1 cellular context compared by ENCODE assay signal in the genomic region with DNA sequence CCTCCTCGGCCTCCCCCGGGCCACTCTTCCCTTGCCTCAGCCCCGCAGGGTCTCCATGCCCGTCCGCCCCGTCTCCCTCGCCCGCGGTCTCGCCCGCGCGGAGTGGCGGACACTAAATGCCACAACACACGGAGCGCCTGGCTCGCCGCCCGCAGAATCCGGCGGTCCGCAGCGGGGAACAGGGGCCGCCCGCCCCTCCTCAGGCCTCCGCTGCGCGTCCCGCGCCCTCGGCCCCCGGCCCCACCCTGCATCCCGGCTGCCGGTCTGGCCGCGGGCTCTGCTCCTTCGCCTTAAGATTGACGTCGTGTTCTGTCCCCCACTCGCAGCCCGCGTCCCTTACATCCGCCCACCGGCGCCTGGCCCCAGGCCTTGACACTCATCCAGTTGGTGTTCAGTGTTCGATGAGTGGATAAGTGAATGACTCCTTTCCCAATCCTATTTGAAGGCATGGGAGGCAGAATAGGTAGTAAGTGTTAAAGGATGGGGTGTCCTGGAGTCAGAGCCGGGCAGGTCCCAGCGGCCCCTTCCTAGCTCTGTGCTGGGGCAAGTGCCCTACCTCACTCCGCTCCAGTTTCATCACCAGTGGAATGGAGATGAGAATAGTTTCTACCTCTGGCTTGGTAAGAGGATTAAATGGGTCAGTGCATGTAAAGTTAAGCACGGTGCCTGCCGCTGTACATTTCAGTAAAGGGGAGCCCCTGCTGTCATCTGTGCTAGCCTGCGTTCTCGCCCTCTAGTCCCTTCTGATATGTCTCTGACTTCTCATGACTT.
TF ChIP-seq lines count a peak whose summit lies in the region.

No MANE protein-coding gene starts in this region.

TF ChIP-seq in H1, 55 proteins besides CTCF, POLR2A, EP300 and RAD21:
- TF ChIP-seq ATF3 (IDR thresholded peaks at IDR 0.05; ENCODE audit: insufficient read depth, low read depth, low read length): no peak
- TF ChIP-seq SRF (IDR thresholded peaks at IDR 0.05; ENCODE audit: low read depth, low read length): no peak
- TF ChIP-seq, protein P1, sequence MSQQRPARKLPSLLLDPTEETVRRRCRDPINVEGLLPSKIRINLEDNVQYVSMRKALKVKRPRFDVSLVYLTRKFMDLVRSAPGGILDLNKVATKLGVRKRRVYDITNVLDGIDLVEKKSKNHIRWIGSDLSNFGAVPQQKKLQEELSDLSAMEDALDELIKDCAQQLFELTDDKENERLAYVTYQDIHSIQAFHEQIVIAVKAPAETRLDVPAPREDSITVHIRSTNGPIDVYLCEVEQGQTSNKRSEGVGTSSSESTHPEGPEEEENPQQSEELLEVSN (IDR thresholded peaks at IDR 0.05): no peak
- no peak for TF ChIP-seq MAFK (IDR thresholded peaks at IDR 0.05; ENCODE audit: low read depth, low read length)
- no peak for TF ChIP-seq KDM5A (IDR thresholded peaks at IDR 0.05; ENCODE audit: low read length)
- peak; percentile 16 for TF ChIP-seq TAF7 (optimal IDR thresholded peaks at IDR 0.05; ENCODE audit: borderline replicate concordance, low read depth, low read length)
- TF ChIP-seq SIRT6 (IDR thresholded peaks at IDR 0.05; ENCODE audit: low read length): no peak
- no peak for TF ChIP-seq SUZ12 (IDR thresholded peaks at IDR 0.05; ENCODE audit: low read length)
- no peak for TF ChIP-seq HDAC6 (IDR thresholded peaks at IDR 0.05; ENCODE audit: low read depth, low read length)
- TF ChIP-seq EZH2 (IDR thresholded peaks at IDR 0.05; ENCODE audit: low read depth, low read length, severe bottlenecking): no peak
- TF ChIP-seq, protein P2, sequence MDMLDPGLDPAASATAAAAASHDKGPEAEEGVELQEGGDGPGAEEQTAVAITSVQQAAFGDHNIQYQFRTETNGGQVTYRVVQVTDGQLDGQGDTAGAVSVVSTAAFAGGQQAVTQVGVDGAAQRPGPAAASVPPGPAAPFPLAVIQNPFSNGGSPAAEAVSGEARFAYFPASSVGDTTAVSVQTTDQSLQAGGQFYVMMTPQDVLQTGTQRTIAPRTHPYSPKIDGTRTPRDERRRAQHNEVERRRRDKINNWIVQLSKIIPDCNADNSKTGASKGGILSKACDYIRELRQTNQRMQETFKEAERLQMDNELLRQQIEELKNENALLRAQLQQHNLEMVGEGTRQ (IDR thresholded peaks at IDR 0.05; ENCODE audit: low read length): no peak
- no peak for TF ChIP-seq GABPA (IDR thresholded peaks at IDR 0.05; ENCODE audit: borderline replicate concordance, insufficient read depth, low read length)
- TF ChIP-seq CBX5 (IDR thresholded peaks at IDR 0.05; ENCODE audit: low read depth, low read length): no peak
- TF ChIP-seq FOSL1 (IDR thresholded peaks at IDR 0.05; ENCODE audit: insufficient read depth, low read depth, low read length): 0 out of 2 replicates have a peak, but pooled peaks have one; percentile 38
- TF ChIP-seq CHD1 (IDR thresholded peaks at IDR 0.05; ENCODE audit: low read depth, low read length): no peak
- TF ChIP-seq ASH2L (IDR thresholded peaks at IDR 0.05; ENCODE audit: low read length): peak; percentile 92
- no peak for TF ChIP-seq HDAC2 (IDR thresholded peaks at IDR 0.05; ENCODE audit: borderline replicate concordance in 1 of 2, low read depth in 2 of 2, low read length in 2 of 2)
- no peak for TF ChIP-seq CHD2 (IDR thresholded peaks at IDR 0.05; ENCODE audit: low read length)
- peak; percentile 66 for TF ChIP-seq KDM4A (IDR thresholded peaks at IDR 0.05; ENCODE audit: low read depth, low read length, severe bottlenecking)
- TF ChIP-seq TBP (IDR thresholded peaks at IDR 0.05; ENCODE audit: low read depth, low read length): no peak
- TF ChIP-seq CEBPB (IDR thresholded peaks at IDR 0.05; ENCODE audit: low read depth, low read length): no peak
